8 cellular contexts compared by ENCODE assay signal in the genomic region with DNA sequence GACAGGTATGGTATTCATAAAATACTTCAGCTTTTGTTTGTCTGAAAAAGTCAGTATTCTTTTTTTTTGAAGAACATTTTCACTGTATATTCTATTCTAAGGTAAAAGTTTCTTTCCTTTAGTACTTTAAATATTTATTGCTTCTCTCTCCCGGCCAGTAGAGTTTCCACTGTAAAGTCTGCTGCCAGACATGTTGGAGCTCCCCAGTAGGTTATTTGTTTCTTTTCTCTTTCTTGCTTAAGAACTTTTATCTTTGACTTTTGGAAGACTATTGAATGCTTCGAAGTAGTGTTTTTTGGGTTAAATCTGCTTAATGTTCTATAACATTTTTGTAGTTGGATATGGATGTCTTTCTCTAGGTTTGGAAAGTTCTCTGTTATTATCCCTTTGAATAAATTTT.
DNase-seq lines count a peak whose midpoint lies in the region; ATAC-seq and TF ChIP-seq lines count a peak whose summit lies in the region.
"Not testable (repeated sequence)": the region's sequence is repeated elsewhere in the genome, so short reads cannot be mapped to it uniquely, and the experiment has no call there.

No MANE protein-coding gene starts in this region.

- not testable (repeated sequence) for H3K9me3 Mint-ChIP-seq in CD8-positive, alpha-beta T cell; activated CD8-positive, alpha-beta memory T cell treated with anti-CD3 and anti-CD28 coated beads, Interleukin-2, amount 10 ng/mL, durations not matched to agents 7 days and 5 days (ENCODE audit: low read depth)
- peaks cover 11% of the 10 kb centered on the region for H3K9me3 Mint-ChIP-seq in HFFc6
- H3K9me3 Mint-ChIP-seq in nephron progenitor cell = peaks cover 52% of the 10 kb centered on the region

- POLR2A ChIA-PET in CD8-positive, alpha-beta T cell (lab: Charles Lee) = not testable (repeated sequence)

- H3K27me3 ChIP-seq in CD8-positive, alpha-beta T cell (ENCODE audit: insufficient read depth, low read length); thoracic aorta (replicated peaks; ENCODE audit: insufficient read depth): not testable (repeated sequence)
- H3K27me3 ChIP-seq in RWPE2 (ENCODE audit: insufficient read depth, poor library complexity, severe bottlenecking) = peaks cover 35% of the 10 kb centered on the region
- peaks cover 20 to 41% of the 10 kb centered on the region in 2 donors for H3K27me3 ChIP-seq in breast epithelium
- peaks cover 78% of the 10 kb centered on the region for H3K27me3 ChIP-seq in left ventricle myocardium inferior (ENCODE audit: low read depth)

- ATAC-seq in CD8-positive, alpha-beta T cell; RWPE2 (ENCODE audit: low read depth); activated CD8-positive, alpha-beta memory T cell treated with anti-CD3 and anti-CD28 coated beads, Interleukin-2, amount 10 ng/mL, durations not matched to agents 7 days and 5 days; thoracic aorta (ENCODE audit: insufficient number of reproducible peaks, low FRiP score, low read depth): not testable (repeated sequence)

- not testable (repeated sequence) for H3K36me3 Mint-ChIP-seq in CD8-positive, alpha-beta T cell; nephron progenitor cell (ENCODE audit: low read depth)
- H3K36me3 Mint-ChIP-seq in HFFc6 (ENCODE audit: low read depth) = peaks cover 19% of the 10 kb centered on the region
- H3K36me3 Mint-ChIP-seq in activated CD8-positive, alpha-beta memory T cell treated with anti-CD3 and anti-CD28 coated beads, Interleukin-2, amount 10 ng/mL, durations not matched to agents 7 days and 5 days = peaks cover 22% of the 10 kb centered on the region

- not testable (repeated sequence) for H3K27ac ChIP-seq in CD8-positive, alpha-beta T cell (ENCODE audit: low read depth, low read length); RWPE2 (ENCODE audit: poor library complexity, severe bottlenecking); breast epithelium; thoracic aorta
- peak overlapping the region; percentile 84 for H3K27ac ChIP-seq in left ventricle myocardium inferior (replicated peaks)

- peak overlapping the region; percentile 24 for H3K27ac Mint-ChIP-seq in CD8-positive, alpha-beta T cell
- peak overlapping the region; percentile 50 for H3K27ac Mint-ChIP-seq in HFFc6
- H3K27ac Mint-ChIP-seq in activated CD8-positive, alpha-beta memory T cell treated with anti-CD3 and anti-CD28 coated beads, Interleukin-2, amount 10 ng/mL, durations not matched to agents 7 days and 5 days = peak overlapping the region; percentile 50
- not testable (repeated sequence) for H3K27ac Mint-ChIP-seq in nephron progenitor cell

- peaks cover 56% of the 10 kb centered on the region for H3K27me3 Mint-ChIP-seq in CD8-positive, alpha-beta T cell (ENCODE audit: low read depth)
- H3K27me3 Mint-ChIP-seq in HFFc6 (ENCODE audit: insufficient read depth) = peaks cover 14% of the 10 kb centered on the region
- H3K27me3 Mint-ChIP-seq in activated CD8-positive, alpha-beta memory T cell treated with anti-CD3 and anti-CD28 coated beads, Interleukin-2, amount 10 ng/mL, durations not matched to agents 7 days and 5 days = peaks cover 38% of the 10 kb centered on the region
- peaks cover 85% of the 10 kb centered on the region for H3K27me3 Mint-ChIP-seq in nephron progenitor cell (ENCODE audit: low read depth, poor library complexity)

- intact Hi-C loops in CD8-positive, alpha-beta T cell (cut with DNase I, micrococcal nuclease); breast epithelium (cut with DNase I; ENCODE audit: low total_unique reads); left ventricle myocardium inferior (cut with micrococcal nuclease): not testable (repeated sequence)

- TF ChIP-seq CTCF in CD8-positive, alpha-beta T cell (IDR thresholded peaks at IDR 0.05); HFFc6 (IDR thresholded peaks at IDR 0.05); RWPE2 (IDR thresholded peaks at IDR 0.05; ENCODE audit: poor library complexity, severe bottlenecking); breast epithelium (IDR thresholded peaks at IDR 0.05); left ventricle myocardium inferior (IDR thresholded peaks at IDR 0.05; ENCODE audit: borderline replicate concordance); nephron progenitor cell (IDR thresholded peaks at IDR 0.05); thoracic aorta (IDR thresholded peaks at IDR 0.05): not testable (repeated sequence)

- not testable (repeated sequence) for DNase-seq in CD8-positive, alpha-beta T cell; HFFc6; RWPE2 (ENCODE audit: low spot score); activated CD8-positive, alpha-beta memory T cell treated with anti-CD3 and anti-CD28 coated beads, Interleukin-2, amount 10 ng/mL, durations not matched to agents 7 days and 5 days; breast epithelium (ENCODE audit: low spot score in 2 of 2); left ventricle myocardium inferior; nephron progenitor cell; thoracic aorta (ENCODE audit: low spot score)

- CTCF ChIA-PET in CD8-positive, alpha-beta T cell (lab: Charles Lee) = interaction anchor here (0.8 kb wide), 1 partner anchor 1014 kb away, joined by 4 read pairs; no protein-coding TSS in a partner anchor
- CTCF ChIA-PET in activated CD8-positive, alpha-beta memory T cell treated with anti-CD3 and anti-CD28 coated beads, Interleukin-2, amount 10 ng/mL, durations not matched to agents 7 days and 5 days (lab: Charles Lee) = interaction anchor here (2.5 kb wide), 1 partner anchor 1014 kb away, joined by 12 read pairs; no protein-coding TSS in a partner anchor

- H3K4me1 Mint-ChIP-seq in CD8-positive, alpha-beta T cell (ENCODE audit: low read depth) = peaks cover 35% of the 10 kb centered on the region
- peaks cover 40% of the 10 kb centered on the region for H3K4me1 Mint-ChIP-seq in HFFc6 (ENCODE audit: low read depth)
- peaks cover 38% of the 10 kb centered on the region for H3K4me1 Mint-ChIP-seq in activated CD8-positive, alpha-beta memory T cell treated with anti-CD3 and anti-CD28 coated beads, Interleukin-2, amount 10 ng/mL, durations not matched to agents 7 days and 5 days
- H3K4me1 Mint-ChIP-seq in nephron progenitor cell = peaks cover 20% of the 10 kb centered on the region

- not testable (repeated sequence) for TF ChIP-seq POLR2A in breast epithelium (IDR thresholded peaks at IDR 0.05)

- H3K4me3 Mint-ChIP-seq in CD8-positive, alpha-beta T cell = peak overlapping the region; percentile 65
- H3K4me3 Mint-ChIP-seq in HFFc6 (peak overlapping the region; percentile 85), nephron progenitor cell (peak overlapping the region; percentile 77)
- H3K4me3 Mint-ChIP-seq in activated CD8-positive, alpha-beta memory T cell treated with anti-CD3 and anti-CD28 coated beads, Interleukin-2, amount 10 ng/mL, durations not matched to agents 7 days and 5 days = peak overlapping the region; percentile 73

- peaks cover 23% of the 10 kb centered on the region for H3K4me1 ChIP-seq in CD8-positive, alpha-beta T cell (ENCODE audit: insufficient read depth, low read length)
- not testable (repeated sequence) for H3K4me1 ChIP-seq in RWPE2 (ENCODE audit: insufficient read depth, poor library complexity, severe bottlenecking)
- peaks cover 3 to 11% of the 10 kb centered on the region in 2 donors for H3K4me1 ChIP-seq in breast epithelium
- peaks cover 45% of the 10 kb centered on the region for H3K4me1 ChIP-seq in left ventricle myocardium inferior
- peaks cover 8 to 28% of the 10 kb centered on the region in 2 donors for H3K4me1 ChIP-seq in thoracic aorta (ENCODE audit: control insufficient read depth in 1 of 2, low read depth in 2 of 2)

- H3K36me3 ChIP-seq in CD8-positive, alpha-beta T cell (ENCODE audit: insufficient read depth, low read length); RWPE2 (ENCODE audit: low read depth); breast epithelium; left ventricle myocardium inferior; thoracic aorta: not testable (repeated sequence)

- not testable (repeated sequence) for H3K4me3 ChIP-seq in CD8-positive, alpha-beta T cell (ENCODE audit: low read depth, low read length)
- peak overlapping the region; percentile 0 for H3K4me3 ChIP-seq in RWPE2 (ENCODE audit: severe bottlenecking)
- peak overlapping the region in 2 of 3 donors; percentile 49 to 53 for H3K4me3 ChIP-seq in breast epithelium
- H3K4me3 ChIP-seq in left ventricle myocardium inferior = peak overlapping the region; percentile 68
- H3K4me3 ChIP-seq in thoracic aorta = peak overlapping the region; percentile 71

- not testable (repeated sequence) for H3K9me3 ChIP-seq in CD8-positive, alpha-beta T cell (ENCODE audit: low read length); RWPE2 (ENCODE audit: severe bottlenecking); breast epithelium; left ventricle myocardium inferior (replicated peaks); thoracic aorta
